8 cellular contexts compared by ENCODE assay signal in genomic region chr10:71319800-71320392, GRCh38. TPM values are rescaled to one million over a fixed set of nuclear protein-coding genes. Genes with fewer than 3 reads are reported as not detected.
DNase-seq lines count a peak whose midpoint lies in the region; ATAC-seq, FAIRE-seq and TF ChIP-seq lines count a peak whose summit lies in the region.

No MANE protein-coding gene starts in this region.

- H3K4me1 ChIP-seq in H1 (replicated peaks in 1 of 4; ENCODE audit: control insufficient read depth in 3 of 4, insufficient read depth in 4 of 4, low read length in 3 of 4), result peaks cover 0 to 5% (median 0%) of the 10 kb centered on the region in 4 experiments; a peak in 2 of 7 replicates

- H2AFZ ChIP-seq in H1 (ENCODE audit: low read length), result no peak overlapping the region

- H3K79me1 ChIP-seq in H1 (ENCODE audit: low read depth, low read length), result no peaks in the 10 kb centered on the region

- H4K5ac ChIP-seq in H1 (ENCODE audit: insufficient read length, low read depth, low read length), result no peak overlapping the region

- FAIRE-seq in H1 (lab: Jason Lieb, UNC), result no peak

- no peak overlapping the region for H3K27ac ChIP-seq in H1 (ENCODE audit: low read depth, low read length)

- H4K91ac ChIP-seq in H1 (replicated peaks; ENCODE audit: insufficient read length, low read length), result no peak overlapping the region

- WGBS in H1 (ENCODE audit: extremely low coverage in 1 of 2, insufficient coverage in 1 of 2, insufficient read length in 1 of 2, insufficient replicate concordance in 2 of 2, low coverage in 1 of 2, low lambda C conversion rate in 2 of 2, missing lambda C conversion rate in 1 of 2), 2 experiments, result 43% methylated on average over 8 of the region's 8 CpGs; no CpG with 5 or more reads in 1 of the 2 experiments

- no peak overlapping the region for H3K14ac ChIP-seq in H1 (ENCODE audit: insufficient read length)

- H2BK15ac ChIP-seq in H1 (ENCODE audit: low read length), result no peak overlapping the region

- H3K27me3 ChIP-seq in GM06990 (replicated peaks; ENCODE audit: control insufficient read depth, insufficient read depth, low read length) (no peaks in the 10 kb centered on the region), MG63 (no peaks in the 10 kb centered on the region), H1 (replicated peaks in 1 of 4; ENCODE audit: control insufficient read depth in 3 of 4, extremely low read depth in 1 of 4, insufficient read depth in 3 of 4, low read length in 3 of 4) (no peaks in the 10 kb centered on the region)

- H3K23ac ChIP-seq in H1 (ENCODE audit: insufficient read length), result no peak overlapping the region

- CTCF ChIA-PET in H1 (lab: Charles Lee; ENCODE audit: partially characterized antibody), result interaction anchor here (0.6 to 22.4 kb wide), 47 partner anchors 10 to 435 kb away, joined by 3 to 401 read pairs (median 5); partner anchors contain the start of gene CDH23

- peak overlapping the region; percentile 13 to 77 for H3K4me2 ChIP-seq in H1 (ENCODE audit: insufficient read depth in 1 of 2, low read depth in 2 of 2, low read length in 2 of 2)

- H3K56ac ChIP-seq in H1 (replicated peaks; ENCODE audit: insufficient read length, low read depth, low read length), result no peak overlapping the region

- TF ChIP-seq POLR2A in H1 (IDR thresholded peaks at IDR 0.05; ENCODE audit: control extremely low read depth in 1 of 2, low read depth in 2 of 2, low read length in 2 of 2), result no peak

- POLR2A ChIA-PET in H1 (lab: Charles Lee; ENCODE audit: partially characterized antibody), result interaction anchor here (0.6 to 2.1 kb wide), 9 partner anchors 9 to 377 kb away, joined by 3 to 5 read pairs (median 3); no protein-coding TSS in a partner anchor

- H2AK5ac ChIP-seq in H1 (ENCODE audit: low read depth, low read length), result no peak overlapping the region

- no peak for TF ChIP-seq EP300 in H1 (IDR thresholded peaks at IDR 0.05; ENCODE audit: borderline replicate concordance in 1 of 2, low read depth in 2 of 2, low read length in 2 of 2)

- no peak overlapping the region for H3K4ac ChIP-seq in H1 (replicated peaks; ENCODE audit: insufficient read length, low read depth, low read length)

- peak overlapping the region in 2 of 4 experiments; percentile 53 to 56; a peak in 2 of 7 replicates for H3K9ac ChIP-seq in H1 (replicated peaks in 1 of 4; ENCODE audit: extremely low read depth in 1 of 4, low read depth in 3 of 4, low read length in 3 of 4)

- H2BK120ac ChIP-seq in H1 (replicated peaks; ENCODE audit: low read depth, low read length), result no peak overlapping the region

- no peak overlapping the region for H2BK12ac ChIP-seq in H1 (ENCODE audit: low read depth, low read length)

- H3K4me3 Mint-ChIP-seq in osteocyte (ENCODE audit: unreplicated experiment), result peak overlapping the region; percentile 97

- H2BK5ac ChIP-seq in H1 (ENCODE audit: low read depth, low read length), result no peak overlapping the region

- TF ChIP-seq CTCF in GM06990 (IDR thresholded peaks at IDR 0.05; ENCODE audit: insufficient read depth, low read length, poor library complexity, severe bottlenecking) (no peak), H1 (IDR thresholded peaks at IDR 0.05; ENCODE audit: control extremely low read depth in 1 of 3, insufficient read depth in 1 of 3, low read depth in 1 of 3, low read length in 3 of 3) (no peak), osteocyte (IDR thresholded peaks at IDR 0.05) (peak; percentile 1)

- DNase-seq in GM06990 (ENCODE audit: extremely low read depth, insufficient read length), result no peak
- no peak for DNase-seq in MG63
- DNase-seq in H1 (ENCODE audit: low read depth in 1 of 2, low spot score in 2 of 2), result no peak
- DNase-seq in osteocyte (ENCODE audit: extremely low spot score, unreplicated experiment), result no peak
- DNase-seq in 8988T, result no peak
- DNase-seq in stimulated activated CD4-positive, alpha-beta T cell treated with anti-CD3 and anti-CD28 coated beads, Interleukin-4, amount 100 ng/mL, for 24 hours, result no peak
- DNase-seq in NCI-H1930 (lab: John Stamatoyannopoulos, UW), result no peak

- H3K4me3 ChIP-seq in GM06990 (replicated peaks; ENCODE audit: low read depth, low read length), result peak overlapping the region; percentile 77
- peak overlapping the region; percentile 70 for H3K4me3 ChIP-seq in MG63
- H3K4me3 ChIP-seq in H1 (ENCODE audit: extremely low read depth in 1 of 4, insufficient read depth in 2 of 4, low read depth in 3 of 4, low read length in 4 of 4), result peak overlapping the region; percentile 45 to 87 (median 68)

- H3K79me2 ChIP-seq in H1 (ENCODE audit: control insufficient read depth in 1 of 2, insufficient read depth in 2 of 2, low read length in 2 of 2), result no peaks in the 10 kb centered on the region

- no peaks in the 10 kb centered on the region for H3K9me3 Mint-ChIP-seq in osteocyte (ENCODE audit: unreplicated experiment)

- no peaks in the 10 kb centered on the region for H3K23me2 ChIP-seq in H1 (ENCODE audit: low read depth, low read length)

- peak overlapping the region; percentile 81; the same call in 1 of the 2 replicates for H4K8ac ChIP-seq in H1 (ENCODE audit: extremely low read depth, insufficient read depth, low read length)

- peaks cover 6% of the 10 kb centered on the region for H3K4me1 Mint-ChIP-seq in osteocyte (ENCODE audit: unreplicated experiment)

- no peak for ATAC-seq in HG02852 (IDR thresholded peaks at IDR 0.05; ENCODE audit: unreplicated experiment)

- H3K9me3 ChIP-seq in MG63 (no peaks in the 10 kb centered on the region), H1 (ENCODE audit: insufficient read depth in 2 of 2, low read depth in 1 of 2, low read length in 1 of 2) (no peaks in the 10 kb centered on the region)

- peak overlapping the region; percentile 89 for H3K27ac Mint-ChIP-seq in osteocyte (ENCODE audit: unreplicated experiment)

- H3K36me3 ChIP-seq in GM06990 (ENCODE audit: control insufficient read depth, insufficient read depth, low read length) (peaks cover 3% of the 10 kb centered on the region), MG63 (no peaks in the 10 kb centered on the region; the same call in 1 of the 2 replicates), H1 (ENCODE audit: control insufficient read depth in 2 of 4, insufficient read depth in 4 of 4, low read length in 3 of 4) (peaks cover 0 to 15% (median 11%) of the 10 kb centered on the region in 4 experiments; a peak in 6 of 8 replicates)

- no peaks in the 10 kb centered on the region for H4K20me1 ChIP-seq in H1 (replicated peaks in 1 of 2; ENCODE audit: control insufficient read depth in 1 of 2, insufficient read depth in 2 of 2, low read length in 2 of 2)

- H3K27me3 Mint-ChIP-seq in osteocyte (ENCODE audit: unreplicated experiment), result peaks cover 15% of the 10 kb centered on the region

- no peak overlapping the region for H2BK20ac ChIP-seq in H1 (ENCODE audit: low read length)

- no peak overlapping the region for H3K18ac ChIP-seq in H1 (ENCODE audit: extremely low read depth, low read length)

- TF ChIP-seq RAD21 in H1 (IDR thresholded peaks at IDR 0.05 in 1 of 2, conservative IDR thresholded peaks at IDR 0.05 in 1 of 2; ENCODE audit: low read depth in 2 of 2, low read length in 2 of 2), result no peak

- H3K36me3 Mint-ChIP-seq in osteocyte (ENCODE audit: unreplicated experiment), result peaks cover 6% of the 10 kb centered on the region

TF ChIP-seq in H1, 55 proteins besides CTCF, POLR2A, EP300 and RAD21 (continues in another document):
- TF ChIP-seq SRF (IDR thresholded peaks at IDR 0.05; ENCODE audit: low read depth, low read length) (no peak), FOSL1 (IDR thresholded peaks at IDR 0.05; ENCODE audit: insufficient read depth, low read depth, low read length) (no peak), SP4 (IDR thresholded peaks at IDR 0.05; ENCODE audit: low read length) (no peak), GABPA (IDR thresholded peaks at IDR 0.05; ENCODE audit: borderline replicate concordance, insufficient read depth, low read length) (no peak), POU5F1 (IDR thresholded peaks at IDR 0.05; ENCODE audit: low read depth, low read length) (no peak), BACH1 (IDR thresholded peaks at IDR 0.05; ENCODE audit: low read length) (no peak), RBBP5 (IDR thresholded peaks at IDR 0.05; ENCODE audit: borderline replicate concordance, low read depth, low read length) (no peak), HDAC6 (IDR thresholded peaks at IDR 0.05; ENCODE audit: low read depth, low read length) (no peak), CTBP2 (IDR thresholded peaks at IDR 0.05; ENCODE audit: borderline replicate concordance, insufficient read depth, insufficient read length, low read length) (no peak), USF2 (IDR thresholded peaks at IDR 0.05; ENCODE audit: low read length) (no peak), EZH2 (IDR thresholded peaks at IDR 0.05; ENCODE audit: low read depth, low read length, severe bottlenecking) (no peak), SIX5 (IDR thresholded peaks at IDR 0.05; ENCODE audit: low read depth, low read length) (no peak)

RNA-seq across cellular contexts. Expression of gene SLC29A3, which starts 0.8 kb away (rescaled TPM):
- total RNA-seq in MG63 (2014; rRNA removed; shearing (Covaris generic); ENCODE audit: low replicate concordance), result 0.92 TPM in 1 of 2 replicates, not detected in the other
- 14.0 and 15.2 TPM in 2 replicates for total RNA-seq in H1 (2021; fragmentation: NEBNext Ultra II Directional; extraction: Animal tissue kit (Norgen Biotek cat#: 25700))
- polyA plus RNA-seq in H1 (2011; rRNA removed), result 24.6 and 33.8 TPM in 2 replicates
- polyA plus RNA-seq in H1 (2011; cell fraction: cytosol; rRNA removed), result 11.4 TPM
- 17.8 TPM for polyA plus RNA-seq in H1 (2011; cell fraction: nucleus; rRNA removed)
- 14.5 to 19.4 TPM (median 17.5 TPM) in 4 replicates for polyA plus RNA-seq in H1 (2012, experiment 1 of 2)
- polyA plus RNA-seq in H1 (2012, experiment 2 of 2), result 19.9 TPM
- 19.7 TPM for polyA plus RNA-seq in H1 (2013, experiment 1 of 2)
- polyA plus RNA-seq in H1 (2013, experiment 2 of 2), result 22.1 TPM
- polyA minus RNA-seq in H1 (2011; rRNA and poly(A)+ RNA removed), result 18.6 and 20.6 TPM in 2 replicates
- 9.4 TPM for polyA minus RNA-seq in H1 (2011; cell fraction: cytosol; rRNA and poly(A)+ RNA removed)
- polyA minus RNA-seq in H1 (2011; cell fraction: nucleus; rRNA and poly(A)+ RNA removed), result 15.2 TPM
- total RNA-seq in osteocyte, result 4.1 and 4.4 TPM in 2 replicates
